Comparison of ENCODE assay signal across 27 cellular contexts in genomic region chrY:13091575-13091974, GRCh38.
"Had no signal": no experiment of that assay in that cellular context is flagged by ENCODE, and none has a peak within 500 bp of the region (broad histone marks: within the 10 kb centered on the region; RNA-seq: fewer than 3 reads in every experiment).

No MANE protein-coding gene starts in this region.

- H3K79me2 ChIP-seq: hepatocyte, parathyroid adenoma had no signal

- ATAC-seq: foreskin keratinocyte; gastroesophageal sphincter; heart left ventricle; left lung; naive thymus-derived CD4-positive, alpha-beta T cell; sciatic nerve; stimulated activated effector memory CD8-positive, alpha-beta T cell treated with anti-CD3 and anti-CD28 coated beads, Interleukin-12 subunit alpha, Interleukin-12 subunit beta, amount 100 ng/mL, for 72 hours; stimulated activated naive CD8-positive, alpha-beta T cell treated with anti-CD3 and anti-CD28 coated beads, Interleukin-15, Interleukin-2, amounts not matched to agents 100 U/mL and 50 U/mL, for 24 hours; upper lobe of right lung had no signal

- H3K27me3 ChIP-seq: esophagus muscularis mucosa, foreskin keratinocyte, gastroesophageal sphincter, heart left ventricle, hepatocyte, left lung, neural progenitor cell, tibial nerve, upper lobe of right lung, vagina had no signal

- H3K36me3 ChIP-seq: esophagus muscularis mucosa, gastroesophageal sphincter, heart left ventricle, left lung, neural progenitor cell, thoracic aorta, tibial nerve, upper lobe of right lung, vagina had no signal

- DNase-seq: effector CD8-positive, alpha-beta T cell; endodermal cell; foreskin keratinocyte; heart left ventricle; kidney; left lung; mesenchymal stem cell; midbrain; naive thymus-derived CD4-positive, alpha-beta T cell; stimulated activated CD4-positive, alpha-beta T cell treated with anti-CD3 and anti-CD28 coated beads, Interleukin-2, amount 100 ng/mL, for 24 hours; stimulated activated CD4-positive, alpha-beta T cell treated with anti-CD3 and anti-CD28 coated beads, Interleukin-4, amount 100 ng/mL, for 24 hours; stimulated activated naive CD8-positive, alpha-beta T cell treated with anti-CD3 and anti-CD28 coated beads, Interleukin-15, Interleukin-2, amounts not matched to agents 100 U/mL and 50 U/mL, for 24 hours; upper lobe of right lung had no signal

- H3K4me3 Mint-ChIP-seq: dendritic cell treated with granulocyte-macrophage colony-stimulating factor and Interleukin-4, amounts not matched to agents 40 ng/mL and 50 ng/mL, for 4 days; endodermal cell; naive thymus-derived CD4-positive, alpha-beta T cell; nephron; neural progenitor cell; stimulated activated effector memory CD8-positive, alpha-beta T cell treated with anti-CD3 and anti-CD28 coated beads, Interleukin-12 subunit alpha, Interleukin-12 subunit beta, amount 100 ng/mL, for 72 hours had no signal

- H3K27ac Mint-ChIP-seq: dendritic cell treated with granulocyte-macrophage colony-stimulating factor and Interleukin-4, amounts not matched to agents 40 ng/mL and 50 ng/mL, for 4 days; endodermal cell; naive thymus-derived CD4-positive, alpha-beta T cell; nephron; neural progenitor cell; progenitor cell of endocrine pancreas; stimulated activated effector memory CD8-positive, alpha-beta T cell treated with anti-CD3 and anti-CD28 coated beads, Interleukin-12 subunit alpha, Interleukin-12 subunit beta, amount 100 ng/mL, for 72 hours had no signal

- H3K4me3 ChIP-seq: esophagus muscularis mucosa, gastroesophageal sphincter, heart left ventricle, hepatocyte, left lung, neural progenitor cell, thoracic aorta, tibial nerve, upper lobe of right lung, vagina had no signal

- H3K9me3 Mint-ChIP-seq: endodermal cell, nephron, neural progenitor cell had no signal

- H3K9ac ChIP-seq: neural progenitor cell, parathyroid adenoma had no signal

- H2AFZ ChIP-seq: hepatocyte, neural progenitor cell, parathyroid adenoma had no signal

- H3K4me1 Mint-ChIP-seq: endodermal cell, nephron, neural progenitor cell had no signal

- H3K4me1 ChIP-seq: esophagus muscularis mucosa, foreskin keratinocyte, gastroesophageal sphincter, heart left ventricle, left lung, neural progenitor cell, parathyroid adenoma, tibial nerve, upper lobe of right lung, vagina had no signal

- H3K4me2 ChIP-seq: hepatocyte, neural progenitor cell had no signal

- H3K36me3 Mint-ChIP-seq: neural progenitor cell; stimulated activated effector memory CD8-positive, alpha-beta T cell treated with anti-CD3 and anti-CD28 coated beads, Interleukin-12 subunit alpha, Interleukin-12 subunit beta, amount 100 ng/mL, for 72 hours had no signal

- H3K9me3 ChIP-seq: esophagus muscularis mucosa, gastroesophageal sphincter, heart left ventricle, thoracic aorta, tibial nerve, upper lobe of right lung, vagina had no signal

- FAIRE-seq: colon, kidney had no signal

- H3K27me3 Mint-ChIP-seq: dendritic cell treated with granulocyte-macrophage colony-stimulating factor and Interleukin-4, amounts not matched to agents 40 ng/mL and 50 ng/mL, for 4 days; progenitor cell of endocrine pancreas had no signal

- H3K27ac ChIP-seq: esophagus muscularis mucosa, foreskin keratinocyte, gastroesophageal sphincter, heart left ventricle, hepatocyte, left lung, neural progenitor cell, parathyroid adenoma, thoracic aorta, tibial nerve, upper lobe of right lung, vagina had no signal
